9 cellular contexts compared by ENCODE assay signal in genomic region chr14:76953196-76953945, GRCh38.
DNase-seq lines count a peak whose midpoint lies in the region; FAIRE-seq and TF ChIP-seq lines count a peak whose summit lies in the region.
"Had no signal": no experiment of that assay in that cellular context is flagged by ENCODE, and none has a peak within 500 bp of the region (broad histone marks: within the 10 kb centered on the region; RNA-seq: fewer than 3 reads in every experiment).

No MANE protein-coding gene starts in this region.

- H3K27me3 ChIP-seq in SJCRH30, result no peaks in the 10 kb centered on the region

- peak; percentile 8 for FAIRE-seq in GM19239 (lab: Jason Lieb, UNC)
- FAIRE-seq: frontal cortex had no signal

- no peak for TF ChIP-seq CTCF in 22Rv1 (IDR thresholded peaks at IDR 0.05)

- no peaks in the 10 kb centered on the region for H3K9me3 ChIP-seq in SJCRH30 (replicated peaks)

- H3K27ac ChIP-seq in 22Rv1 (peak overlapping the region; percentile 29; the same call in 1 of the 2 replicates), SJCRH30 (peak overlapping the region; percentile 11; the same call in 1 of the 2 replicates)

- DNase-seq in GM19239 (ENCODE audit: insufficient read length, low spot score), result peak; percentile 43
- DNase-seq in SJCRH30, result peak in 1 of 2 experiments; percentile 31
- DNase-seq in astrocyte of the hippocampus (ENCODE audit: low read depth, low spot score), result peak; percentile 82
- peak; percentile 88 for DNase-seq in hepatic stellate cell (ENCODE audit: low spot score)
- DNase-seq in stimulated activated CD4-positive, alpha-beta T cell treated with anti-CD3 and anti-CD28 coated beads, Interleukin-15, amount 100 ng/mL, for 1 hour (ENCODE audit: low read depth in 1 of 2, low spot score in 1 of 2), result peak; percentile 17 to 29
- DNase-seq in middle frontal gyrus (ENCODE audit: extremely low spot score, low spot score), result no peak
- no peak for DNase-seq in ecto neural progenitor cell (ENCODE audit: low spot score)

- no peak overlapping the region for H3K4me3 ChIP-seq in SJCRH30

- H3K4me1 ChIP-seq in SJCRH30, result peaks cover 44% of the 10 kb centered on the region

- no peaks in the 10 kb centered on the region for H3K36me3 ChIP-seq in SJCRH30

Comparison
In these comparisons a context has a peak if more than half of its experiments do, and no peak if none do; other contexts are left out.
1. DNase-seq: peak in GM19239 (single experiment), astrocyte of the hippocampus (single experiment), hepatic stellate cell (single experiment) and stimulated activated CD4-positive, alpha-beta T cell treated with anti-CD3 and anti-CD28 coated beads, Interleukin-15, amount 100 ng/mL, for 1 hour (2 of 2); none in middle frontal gyrus (single experiment) and ecto neural progenitor cell (single experiment).